In genomic region chr4:170581322-170581721, GRCh38 we compare ENCODE assay signal across 22 cellular contexts.
"Had no signal": no experiment of that assay in that cellular context is flagged by ENCODE, and none has a peak within 500 bp of the region (broad histone marks: within the 10 kb centered on the region; RNA-seq: fewer than 3 reads in every experiment).

No MANE protein-coding gene starts in this region.

- H3K27me3 ChIP-seq: esophagus squamous epithelium, gastrocnemius medialis, tibial artery had no signal

- DNase-seq: activated CD4-positive, alpha-beta T cell treated with anti-CD3 and anti-CD28 coated beads, Interleukin-2, amount 50 U/mL, for 4 hours; activated CD8-positive, alpha-beta memory T cell treated with anti-CD3 and anti-CD28 coated beads for 24 hours; activated CD8-positive, alpha-beta memory T cell treated with anti-CD3 and anti-CD28 coated beads, Interleukin-2, amount 50 U/mL, for 4 hours; activated T-cell treated with anti-CD3 and anti-CD28 coated beads, Interleukin-2, amount 50 U/mL, for 24 hours; aorta; caudate nucleus; esophagus squamous epithelium; gastrocnemius medialis; hippocampal formation; islet precursor cell; left colon; mesenchymal stem cell; mucosa of descending colon; nephron progenitor cell; nucleus accumbens; right cardiac atrium; stimulated activated CD4-positive, alpha-beta T cell treated with anti-CD3 and anti-CD28 coated beads, Interleukin-1b, Interleukin-23, amount 100 ng/mL, for 48 hours; stimulated activated naive CD8-positive, alpha-beta T cell treated with anti-CD3 and anti-CD28 coated beads, Interleukin-15, amount 100 ng/mL, for 72 hours; tibial artery had no signal

- H3K4me1 ChIP-seq: esophagus squamous epithelium, gastrocnemius medialis, parathyroid adenoma, tibial artery had no signal

- H3K9me3 ChIP-seq: esophagus squamous epithelium, gastrocnemius medialis, mucosa of descending colon, tibial artery had no signal

- H3K36me3 ChIP-seq: esophagus squamous epithelium, gastrocnemius medialis, tibial artery had no signal

- H3K27ac ChIP-seq: esophagus squamous epithelium, gastrocnemius medialis, parathyroid adenoma, tibial artery had no signal

- ATAC-seq: activated naive CD4-positive, alpha-beta T cell treated with anti-CD3 and anti-CD28 coated beads, Interleukin-2, amount 50 U/mL, for 72 hours; activated T-helper 17 cell treated with anti-CD3 and anti-CD28 coated beads, Interleukin-2, amount 50 U/mL, for 72 hours; gastrocnemius medialis; left colon; mucosa of descending colon; right cardiac atrium; stimulated activated naive CD8-positive, alpha-beta T cell treated with anti-CD3 and anti-CD28 coated beads, Interleukin-15, amount 100 ng/mL, for 72 hours had no signal

- H3K4me3 ChIP-seq: esophagus squamous epithelium, gastrocnemius medialis, mucosa of descending colon, tibial artery had no signal
